17 cellular contexts compared by ENCODE assay signal in genomic region chr6:37265031-37265430, GRCh38. TPM values are rescaled to one million over a fixed set of nuclear protein-coding genes. Genes with fewer than 3 reads are reported as not detected.
"Had no signal": no experiment of that assay in that cellular context is flagged by ENCODE, and none has a peak within 500 bp of the region (broad histone marks: within the 10 kb centered on the region; RNA-seq: fewer than 3 reads in every experiment).

No MANE protein-coding gene starts in this region.

- H3K4me3 ChIP-seq: body of pancreas, colonic mucosa, esophagus muscularis mucosa, tibial artery, uterus had no signal

- H3K4me3 Mint-ChIP-seq: activated CD8-positive, alpha-beta T cell treated with anti-CD3 and anti-CD28 coated beads for 36 hours; activated naive CD8-positive, alpha-beta T cell; stimulated activated effector memory CD8-positive, alpha-beta T cell treated with anti-CD3 and anti-CD28 coated beads, Interleukin-12 subunit alpha, Interleukin-12 subunit beta, amount 100 ng/mL, for 72 hours had no signal

- H3K27me3 ChIP-seq: body of pancreas, colonic mucosa, esophagus muscularis mucosa, tibial artery, uterus had no signal

- H3K4me1 ChIP-seq: colonic mucosa, uterus had no signal

- H3K27ac ChIP-seq: body of pancreas, colonic mucosa, tibial artery, uterus had no signal

- H3K36me3 ChIP-seq: colonic mucosa, uterus had no signal

- DNase-seq: activated CD8-positive, alpha-beta T cell treated with anti-CD3 and anti-CD28 coated beads for 36 hours; activated gamma-delta T cell treated with Interleukin-2 at 50 U/mL for 16 hours; activated T-cell treated with anti-CD3 and anti-CD28 coated beads, Interleukin-2, amount 50 U/mL, for 48 hours; amniotic stem cell; body of pancreas; central memory CD4-positive, alpha-beta T cell; colonic mucosa; hypothalamus; retina; T-helper 1 cell; tibial artery; uterus had no signal

- H3K27ac Mint-ChIP-seq: activated CD8-positive, alpha-beta T cell treated with anti-CD3 and anti-CD28 coated beads for 36 hours; activated naive CD8-positive, alpha-beta T cell; stimulated activated effector memory CD8-positive, alpha-beta T cell treated with anti-CD3 and anti-CD28 coated beads, Interleukin-12 subunit alpha, Interleukin-12 subunit beta, amount 100 ng/mL, for 72 hours had no signal

- ATAC-seq: activated CD8-positive, alpha-beta T cell treated with anti-CD3 and anti-CD28 coated beads for 36 hours; body of pancreas; left lobe of liver; stimulated activated effector memory CD8-positive, alpha-beta T cell treated with anti-CD3 and anti-CD28 coated beads, Interleukin-12 subunit alpha, Interleukin-12 subunit beta, amount 100 ng/mL, for 72 hours had no signal

- H3K9me3 Mint-ChIP-seq: activated CD8-positive, alpha-beta T cell treated with anti-CD3 and anti-CD28 coated beads for 36 hours; stimulated activated effector memory CD8-positive, alpha-beta T cell treated with anti-CD3 and anti-CD28 coated beads, Interleukin-12 subunit alpha, Interleukin-12 subunit beta, amount 100 ng/mL, for 72 hours had no signal

- H3K9me3 ChIP-seq: body of pancreas, colonic mucosa, esophagus muscularis mucosa, uterus had no signal

- FAIRE-seq: keratinocyte had no signal

- H3K27me3 Mint-ChIP-seq: activated CD8-positive, alpha-beta T cell treated with anti-CD3 and anti-CD28 coated beads for 36 hours; activated naive CD8-positive, alpha-beta T cell had no signal

RNA-seq across cellular contexts. Expression of gene TMEM217, which starts 7.1 kb away (rescaled TPM):
- total RNA-seq: body of pancreas, left lobe of liver had no signal
